ENCODE assay signal across 8 cellular contexts in the genomic region with DNA sequence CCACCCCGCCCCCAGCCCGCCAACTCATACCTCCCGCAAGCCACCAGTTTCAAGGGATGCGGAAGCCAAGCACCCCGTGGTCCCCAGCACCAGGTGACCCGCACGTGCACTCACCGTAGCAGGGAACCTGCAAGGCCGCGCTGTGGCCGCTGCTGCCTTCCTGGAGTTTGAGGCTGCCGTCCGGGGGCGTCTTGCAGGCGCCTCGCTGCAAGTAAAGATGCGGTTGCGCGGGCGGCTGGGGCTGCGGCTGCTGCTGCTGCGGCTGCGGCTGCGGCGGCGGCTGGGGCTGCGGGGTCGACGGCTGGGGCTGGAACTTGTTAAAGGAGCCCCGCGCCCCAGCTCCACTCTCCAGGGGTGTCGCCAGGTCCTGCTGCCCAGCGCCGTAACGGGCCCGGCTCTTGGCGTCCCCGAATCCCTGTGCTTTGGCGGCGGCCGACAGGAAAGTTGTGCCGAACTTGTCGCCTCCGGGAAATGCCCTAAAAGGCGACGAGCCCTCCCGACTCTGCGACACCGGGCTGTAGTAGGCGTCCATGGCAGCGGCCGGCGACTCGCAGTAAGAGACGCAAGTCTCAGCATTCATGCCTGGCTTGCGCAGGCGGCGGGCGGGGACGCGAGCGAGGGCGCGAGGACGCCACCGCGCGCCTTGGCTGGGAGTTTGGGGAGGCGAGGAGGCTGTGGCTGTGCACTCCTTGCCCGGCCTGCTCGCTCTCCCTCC. TPM values are rescaled to one million over a fixed set of nuclear protein-coding genes. Genes with fewer than 3 reads are reported as not detected.
DNase-seq lines count a peak whose midpoint lies in the region; ATAC-seq and TF ChIP-seq lines count a peak whose summit lies in the region.

A gene (minus strand): TSS at position 657 of the 715 bp plus-strand sequence. CDS start 77 bp downstream, at position 580.

- peaks cover 75% of the 10 kb centered on the region for H3K27me3 Mint-ChIP-seq in MCF 10A (ENCODE audit: insufficient read depth, unreplicated experiment)

- no peaks in the 10 kb centered on the region for H3K36me3 ChIP-seq in heart right ventricle

- H3K4me1 ChIP-seq in heart right ventricle, result peaks cover 17 to 45% (median 31%) of the 10 kb centered on the region in 9 donors

- 1% methylated on average over 57 to 71 of the region's 71 CpGs for WGBS in heart right ventricle, 2 donors

- intact Hi-C loops in MCF 10A (cut with micrococcal nuclease), result no loop called here
- intact Hi-C loops in heart right ventricle (cut with DNase I), result loop anchor here in 1 of 10 donors (10.0 kb wide), 1 partner anchor 175 kb away; no protein-coding TSS in a partner anchor

- no peak within 1 kb of the TSS for H3K27ac ChIP-seq in heart right ventricle

- DNase-seq in T47D (ENCODE audit: low read depth in 1 of 2, low spot score in 1 of 2) (peak; percentile 64 to 84), MCF 10A (ENCODE audit: unreplicated experiment) (no peak), heart right ventricle (peak; percentile 21 to 54)
- DNase-seq in stimulated activated CD4-positive, alpha-beta T cell treated with anti-CD3 and anti-CD28 coated beads, Interleukin-1b, Interleukin-23, amount 100 ng/mL, for 48 hours, result peak; percentile 33

- POLR2A ChIA-PET in MCF 10A (lab: Yijun Ruan, JAX), result no interaction called here

- BruUV-seq in MCF 10A (replicated peaks; lab: Mats Ljungman, UMichigan), result no TSS peak

- H3K36me3 Mint-ChIP-seq in MCF 10A (ENCODE audit: insufficient read depth, unreplicated experiment), result no peaks in the 10 kb centered on the region

- peaks cover 62 to 100% (median 100%) of the 10 kb centered on the region in 7 donors for H3K27me3 ChIP-seq in heart right ventricle

- CTCF ChIA-PET in MCF 10A (lab: Yijun Ruan, JAX), result interaction anchor here (1.3 kb wide), 1 partner anchor 230 kb away, joined by 3 read pairs; no protein-coding TSS in a partner anchor

- H3K9me3 ChIP-seq in heart right ventricle, result no peaks in the 10 kb centered on the region

- H3K4me1 Mint-ChIP-seq in MCF 10A (ENCODE audit: insufficient read depth, unreplicated experiment), result no peaks in the 10 kb centered on the region

- in situ Hi-C loops in T47D (cut with HindIII; ENCODE audit: low pct_unique_long_range_greater_than_20kb, low sequenced_read_pairs), result no loop called here

- ATAC-seq in heart right ventricle, result peak; percentile 53 to 82 (median 73)
- ATAC-seq in GM18502 (IDR thresholded peaks at IDR 0.05; ENCODE audit: poor library complexity, unreplicated experiment), result no peak
- ATAC-seq in GM21390 (IDR thresholded peaks at IDR 0.05; ENCODE audit: unreplicated experiment), result no peak
- ATAC-seq in GM21526 (IDR thresholded peaks at IDR 0.05; ENCODE audit: low FRiP score, unreplicated experiment), result no peak

- H3K4me3 Mint-ChIP-seq in MCF 10A (ENCODE audit: unreplicated experiment), result no peak within 1 kb of the TSS

- H3K4me3 ChIP-seq in WI38 (ENCODE audit: low read depth, low read length) (peak within 1 kb of the TSS; percentile 5), heart right ventricle (peak within 1 kb of the TSS; percentile 34 to 58 (median 46))

- no peaks in the 10 kb centered on the region for H3K9me3 Mint-ChIP-seq in MCF 10A (ENCODE audit: unreplicated experiment)

- H3K27ac Mint-ChIP-seq in MCF 10A (ENCODE audit: low read depth, unreplicated experiment), result no peak within 1 kb of the TSS

- TF ChIP-seq CTCF in MCF 10A (IDR thresholded peaks at IDR 0.05; ENCODE audit: unreplicated experiment) (no peak), WI38 (IDR thresholded peaks at IDR 0.05; ENCODE audit: low read depth, low read length) (no peak), heart right ventricle (IDR thresholded peaks at IDR 0.05) (no peak)

RNA-seq across cellular contexts. Expression of the gene that starts here (rescaled TPM):
- not detected in 2 replicates for total RNA-seq in MCF 10A (2022)
- under 1 TPM in 5 of 10 donors, not detected in 5; 0.05 to 0.07 (median 0.06) TPM for total RNA-seq in heart right ventricle
- polyA plus RNA-seq in heart right ventricle, result under 1 TPM; 0.01 to 0.07 TPM

Comparison
In these comparisons a context has a peak if more than half of its experiments do, and no peak if none do; other contexts are left out.
1. Peak in DNase-seq, ATAC-seq and H3K4me3 ChIP-seq in heart right ventricle; RNA of the gene not detected or under 1 TPM.